In genomic region chr6:53673138-53673801, GRCh38 we compare ENCODE assay signal across 9 cellular contexts. TPM values are rescaled to one million over a fixed set of nuclear protein-coding genes. Genes with fewer than 3 reads are reported as not detected.
DNase-seq lines count a peak whose midpoint lies in the region; ATAC-seq and TF ChIP-seq lines count a peak whose summit lies in the region.
"Had no signal": no experiment of that assay in that cellular context is flagged by ENCODE, and none has a peak within 500 bp of the region (broad histone marks: within the 10 kb centered on the region; RNA-seq: fewer than 3 reads in every experiment).

No MANE protein-coding gene starts in this region.

- no peaks in the 10 kb centered on the region for H3K4me1 ChIP-seq in suprapubic skin

- 38% methylated on average over 2 of the region's 2 CpGs for WGBS in suprapubic skin

- no peak overlapping the region for H3K27ac ChIP-seq in suprapubic skin

- H3K36me3 ChIP-seq in MG63 (no peaks in the 10 kb centered on the region), suprapubic skin (no peaks in the 10 kb centered on the region)

- H3K4me3 ChIP-seq in MG63, result no peak overlapping the region
- no peak overlapping the region for H3K4me3 ChIP-seq in astrocyte of the spinal cord (ENCODE audit: low read depth, low read length)
- H3K4me3 ChIP-seq in suprapubic skin, result no peak overlapping the region

- no peaks in the 10 kb centered on the region for H3K27me3 ChIP-seq in MG63
- peaks cover 4% of the 10 kb centered on the region for H3K27me3 ChIP-seq in suprapubic skin

- ATAC-seq in left lobe of liver (peak; percentile 89), HG03378 (IDR thresholded peaks at IDR 0.05; ENCODE audit: unreplicated experiment) (no peak)

- no peak for TF ChIP-seq CTCF in astrocyte of the spinal cord (IDR thresholded peaks at IDR 0.05; ENCODE audit: low read depth, low read length)
- no peak for TF ChIP-seq CTCF in suprapubic skin (IDR thresholded peaks at IDR 0.05)

- TF ChIP-seq EP300 in suprapubic skin (IDR thresholded peaks at IDR 0.05), result no peak

- in situ Hi-C loops in Caki2 (cut with HindIII; ENCODE audit: low pct_unique_long_range_greater_than_20kb, low sequenced_read_pairs) (no loop called here), astrocyte of the spinal cord (cut with HindIII; ENCODE audit: low sequenced_read_pairs) (no loop called here)

- no peak for TF ChIP-seq POLR2A in suprapubic skin (IDR thresholded peaks at IDR 0.05)

- H3K9me3 ChIP-seq in MG63 (no peaks in the 10 kb centered on the region), suprapubic skin (no peaks in the 10 kb centered on the region)

- DNase-seq in Caki2 (ENCODE audit: low read depth) (peak; percentile 80), MG63 (peak; percentile 49), astrocyte of the spinal cord (ENCODE audit: low read depth, low spot score) (peak; percentile 78), left lobe of liver (ENCODE audit: low spot score) (no peak), suprapubic skin (ENCODE audit: low spot score in 2 of 2) (no peak), NCI-H82 treated with DMSO at 0.1 percent for 48 hours (lab: John Stamatoyannopoulos, UW; ENCODE audit: unreplicated experiment) (no peak)
- no peak for DNase-seq in activated naive CD4-positive, alpha-beta T cell (lab: John Stamatoyannopoulos, UW)
- DNase-seq: KG1 had no signal

RNA-seq across cellular contexts. Expression of gene KLHL31, which starts 7.7 kb away (rescaled TPM):
- not detected in 2 replicates for total RNA-seq in Caki2 (2014; rRNA removed; shearing (Covaris generic); ENCODE audit: low replicate concordance)
- total RNA-seq in MG63 (2014; rRNA removed; shearing (Covaris generic); ENCODE audit: low replicate concordance), result not detected in 2 replicates
- 0.25 TPM for total RNA-seq in left lobe of liver
- 1 to 10 TPM in 2 of 4 donors, under 1 TPM in 2; 0.79 to 5.4 (median 0.95) TPM for total RNA-seq in suprapubic skin

Comparison
In these comparisons a context has a peak if more than half of its experiments do, and no peak if none do; other contexts are left out.
1. DNase-seq: peak in Caki2 (single experiment), MG63 (single experiment) and astrocyte of the spinal cord (single experiment); none in left lobe of liver (single experiment), suprapubic skin (0 of 2), activated naive CD4-positive, alpha-beta T cell (0 of 4) and NCI-H82 treated with DMSO at 0.1 percent for 48 hours (single experiment).